ENCODE assay signal across 1 cellular context in genomic region chr19:12293771-12294307, GRCh38.
A peak's percentile ranks its signal among the peaks of the same experiment; 100 is the strongest.
TF ChIP-seq lines count a peak whose summit lies in the region.

No MANE protein-coding gene starts in this region.

TF ChIP-seq in GM12878, 131 proteins besides CTCF, POLR2A, EP300 and RAD21 (continued from another document and continues in another):
- TF ChIP-seq CHD2 (IDR thresholded peaks at IDR 0.05; ENCODE audit: borderline replicate concordance, low read depth, low read length), result no peak
- TF ChIP-seq, protein P1, sequence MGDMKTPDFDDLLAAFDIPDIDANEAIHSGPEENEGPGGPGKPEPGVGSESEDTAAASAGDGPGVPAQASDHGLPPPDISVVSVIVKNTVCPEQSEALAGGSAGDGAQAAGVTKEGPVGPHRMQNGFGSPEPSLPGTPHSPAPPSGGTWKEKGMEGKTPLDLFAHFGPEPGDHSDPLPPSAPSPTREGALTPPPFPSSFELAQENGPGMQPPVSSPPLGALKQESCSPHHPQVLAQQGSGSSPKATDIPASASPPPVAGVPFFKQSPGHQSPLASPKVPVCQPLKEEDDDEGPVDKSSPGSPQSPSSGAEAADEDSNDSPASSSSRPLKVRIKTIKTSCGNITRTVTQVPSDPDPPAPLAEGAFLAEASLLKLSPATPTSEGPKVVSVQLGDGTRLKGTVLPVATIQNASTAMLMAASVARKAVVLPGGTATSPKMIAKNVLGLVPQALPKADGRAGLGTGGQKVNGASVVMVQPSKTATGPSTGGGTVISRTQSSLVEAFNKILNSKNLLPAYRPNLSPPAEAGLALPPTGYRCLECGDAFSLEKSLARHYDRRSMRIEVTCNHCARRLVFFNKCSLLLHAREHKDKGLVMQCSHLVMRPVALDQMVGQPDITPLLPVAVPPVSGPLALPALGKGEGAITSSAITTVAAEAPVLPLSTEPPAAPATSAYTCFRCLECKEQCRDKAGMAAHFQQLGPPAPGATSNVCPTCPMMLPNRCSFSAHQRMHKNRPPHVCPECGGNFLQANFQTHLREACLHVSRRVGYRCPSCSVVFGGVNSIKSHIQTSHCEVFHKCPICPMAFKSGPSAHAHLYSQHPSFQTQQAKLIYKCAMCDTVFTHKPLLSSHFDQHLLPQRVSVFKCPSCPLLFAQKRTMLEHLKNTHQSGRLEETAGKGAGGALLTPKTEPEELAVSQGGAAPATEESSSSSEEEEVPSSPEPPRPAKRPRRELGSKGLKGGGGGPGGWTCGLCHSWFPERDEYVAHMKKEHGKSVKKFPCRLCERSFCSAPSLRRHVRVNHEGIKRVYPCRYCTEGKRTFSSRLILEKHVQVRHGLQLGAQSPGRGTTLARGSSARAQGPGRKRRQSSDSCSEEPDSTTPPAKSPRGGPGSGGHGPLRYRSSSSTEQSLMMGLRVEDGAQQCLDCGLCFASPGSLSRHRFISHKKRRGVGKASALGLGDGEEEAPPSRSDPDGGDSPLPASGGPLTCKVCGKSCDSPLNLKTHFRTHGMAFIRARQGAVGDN (IDR thresholded peaks at IDR 0.05), result no peak
- no peak for TF ChIP-seq BCL11A (IDR thresholded peaks at IDR 0.05; ENCODE audit: low read depth, low read length)
- 0 out of 3 replicates have a peak, but pooled peaks of 1 of the 2 experiments have one; percentile 15 for TF ChIP-seq EGR1 (IDR thresholded peaks at IDR 0.05; ENCODE audit: borderline replicate concordance in 1 of 2, low read depth in 2 of 2, low read length in 2 of 2)
- no peak for TF ChIP-seq YBX1 (IDR thresholded peaks at IDR 0.05)
- TF ChIP-seq YY1 (IDR thresholded peaks at IDR 0.05; ENCODE audit: low read depth, low read length), result no peak
- no peak for TF ChIP-seq IRF4 (IDR thresholded peaks at IDR 0.05; ENCODE audit: low read depth, low read length)
- TF ChIP-seq, protein P2, sequence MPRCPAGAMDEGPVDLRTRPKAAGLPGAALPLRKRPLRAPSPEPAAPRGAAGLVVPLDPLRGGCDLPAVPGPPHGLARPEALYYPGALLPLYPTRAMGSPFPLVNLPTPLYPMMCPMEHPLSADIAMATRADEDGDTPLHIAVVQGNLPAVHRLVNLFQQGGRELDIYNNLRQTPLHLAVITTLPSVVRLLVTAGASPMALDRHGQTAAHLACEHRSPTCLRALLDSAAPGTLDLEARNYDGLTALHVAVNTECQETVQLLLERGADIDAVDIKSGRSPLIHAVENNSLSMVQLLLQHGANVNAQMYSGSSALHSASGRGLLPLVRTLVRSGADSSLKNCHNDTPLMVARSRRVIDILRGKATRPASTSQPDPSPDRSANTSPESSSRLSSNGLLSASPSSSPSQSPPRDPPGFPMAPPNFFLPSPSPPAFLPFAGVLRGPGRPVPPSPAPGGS (IDR thresholded peaks at IDR 0.05; ENCODE audit: borderline replicate concordance, insufficient read depth, low read depth, low read length, poor library complexity, severe bottlenecking), result no peak
- no peak for TF ChIP-seq HDAC6 (IDR thresholded peaks at IDR 0.05; ENCODE audit: unreplicated experiment)
- TF ChIP-seq ETV6 (conservative IDR thresholded peaks at IDR 0.05 in 1 of 2, IDR thresholded peaks at IDR 0.05 in 1 of 2; ENCODE audit: borderline replicate concordance in 1 of 2, low read depth in 1 of 2), result no peak
- no peak for TF ChIP-seq NR2C1 (IDR thresholded peaks at IDR 0.05)
- TF ChIP-seq SPI1 (IDR thresholded peaks at IDR 0.05; ENCODE audit: borderline replicate concordance, insufficient read depth, low read depth, low read length), result no peak; the same call in 1 of the 2 replicates
- no peak for TF ChIP-seq MEF2A (IDR thresholded peaks at IDR 0.05; ENCODE audit: insufficient read depth, low read depth, low read length)
- peak; percentile 60 for TF ChIP-seq RUNX3 (IDR thresholded peaks at IDR 0.05; ENCODE audit: low read length)
- TF ChIP-seq SUPT20H (IDR thresholded peaks at IDR 0.05; ENCODE audit: borderline replicate concordance, control insufficient read depth, low read depth, low read length), result no peak
- no peak for TF ChIP-seq SIX5 (IDR thresholded peaks at IDR 0.05; ENCODE audit: low read depth, low read length, severe bottlenecking)
- no peak for TF ChIP-seq FOS (IDR thresholded peaks at IDR 0.05; ENCODE audit: borderline replicate concordance, extremely low read depth, insufficient read length)
- peak; percentile 23 for TF ChIP-seq SP1 (IDR thresholded peaks at IDR 0.05; ENCODE audit: low read depth, low read length)
- TF ChIP-seq ZBED1 (IDR thresholded peaks at IDR 0.05; ENCODE audit: borderline replicate concordance), result no peak
- TF ChIP-seq IKZF1 (conservative IDR thresholded peaks at IDR 0.05), result peak; percentile 44; the same call in 1 of the 2 replicates
- TF ChIP-seq CBFB (IDR thresholded peaks at IDR 0.05; ENCODE audit: low read depth), result no peak; the same call in 1 of the 2 replicates
- TF ChIP-seq, protein P3, sequence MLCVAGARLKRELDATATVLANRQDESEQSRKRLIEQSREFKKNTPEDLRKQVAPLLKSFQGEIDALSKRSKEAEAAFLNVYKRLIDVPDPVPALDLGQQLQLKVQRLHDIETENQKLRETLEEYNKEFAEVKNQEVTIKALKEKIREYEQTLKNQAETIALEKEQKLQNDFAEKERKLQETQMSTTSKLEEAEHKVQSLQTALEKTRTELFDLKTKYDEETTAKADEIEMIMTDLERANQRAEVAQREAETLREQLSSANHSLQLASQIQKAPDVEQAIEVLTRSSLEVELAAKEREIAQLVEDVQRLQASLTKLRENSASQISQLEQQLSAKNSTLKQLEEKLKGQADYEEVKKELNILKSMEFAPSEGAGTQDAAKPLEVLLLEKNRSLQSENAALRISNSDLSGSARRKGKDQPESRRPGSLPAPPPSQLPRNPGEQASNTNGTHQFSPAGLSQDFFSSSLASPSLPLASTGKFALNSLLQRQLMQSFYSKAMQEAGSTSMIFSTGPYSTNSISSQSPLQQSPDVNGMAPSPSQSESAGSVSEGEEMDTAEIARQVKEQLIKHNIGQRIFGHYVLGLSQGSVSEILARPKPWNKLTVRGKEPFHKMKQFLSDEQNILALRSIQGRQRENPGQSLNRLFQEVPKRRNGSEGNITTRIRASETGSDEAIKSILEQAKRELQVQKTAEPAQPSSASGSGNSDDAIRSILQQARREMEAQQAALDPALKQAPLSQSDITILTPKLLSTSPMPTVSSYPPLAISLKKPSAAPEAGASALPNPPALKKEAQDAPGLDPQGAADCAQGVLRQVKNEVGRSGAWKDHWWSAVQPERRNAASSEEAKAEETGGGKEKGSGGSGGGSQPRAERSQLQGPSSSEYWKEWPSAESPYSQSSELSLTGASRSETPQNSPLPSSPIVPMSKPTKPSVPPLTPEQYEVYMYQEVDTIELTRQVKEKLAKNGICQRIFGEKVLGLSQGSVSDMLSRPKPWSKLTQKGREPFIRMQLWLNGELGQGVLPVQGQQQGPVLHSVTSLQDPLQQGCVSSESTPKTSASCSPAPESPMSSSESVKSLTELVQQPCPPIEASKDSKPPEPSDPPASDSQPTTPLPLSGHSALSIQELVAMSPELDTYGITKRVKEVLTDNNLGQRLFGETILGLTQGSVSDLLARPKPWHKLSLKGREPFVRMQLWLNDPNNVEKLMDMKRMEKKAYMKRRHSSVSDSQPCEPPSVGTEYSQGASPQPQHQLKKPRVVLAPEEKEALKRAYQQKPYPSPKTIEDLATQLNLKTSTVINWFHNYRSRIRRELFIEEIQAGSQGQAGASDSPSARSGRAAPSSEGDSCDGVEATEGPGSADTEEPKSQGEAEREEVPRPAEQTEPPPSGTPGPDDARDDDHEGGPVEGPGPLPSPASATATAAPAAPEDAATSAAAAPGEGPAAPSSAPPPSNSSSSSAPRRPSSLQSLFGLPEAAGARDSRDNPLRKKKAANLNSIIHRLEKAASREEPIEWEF (IDR thresholded peaks at IDR 0.05; ENCODE audit: insufficient replicate concordance, low read depth, low read length), result no peak
- TF ChIP-seq, protein P4, sequence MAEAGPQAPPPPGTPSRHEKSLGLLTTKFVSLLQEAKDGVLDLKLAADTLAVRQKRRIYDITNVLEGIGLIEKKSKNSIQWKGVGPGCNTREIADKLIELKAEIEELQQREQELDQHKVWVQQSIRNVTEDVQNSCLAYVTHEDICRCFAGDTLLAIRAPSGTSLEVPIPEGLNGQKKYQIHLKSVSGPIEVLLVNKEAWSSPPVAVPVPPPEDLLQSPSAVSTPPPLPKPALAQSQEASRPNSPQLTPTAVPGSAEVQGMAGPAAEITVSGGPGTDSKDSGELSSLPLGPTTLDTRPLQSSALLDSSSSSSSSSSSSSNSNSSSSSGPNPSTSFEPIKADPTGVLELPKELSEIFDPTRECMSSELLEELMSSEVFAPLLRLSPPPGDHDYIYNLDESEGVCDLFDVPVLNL (IDR thresholded peaks at IDR 0.05; ENCODE audit: low read depth, low read length), result no peak
- TF ChIP-seq CREB1 (IDR thresholded peaks at IDR 0.05; ENCODE audit: low read depth), result no peak
- peak; percentile 63; the same call in 1 of the 2 replicates for TF ChIP-seq POLR2AphosphoS5 (IDR thresholded peaks at IDR 0.05; ENCODE audit: low read length)
- TF ChIP-seq, protein P5, sequence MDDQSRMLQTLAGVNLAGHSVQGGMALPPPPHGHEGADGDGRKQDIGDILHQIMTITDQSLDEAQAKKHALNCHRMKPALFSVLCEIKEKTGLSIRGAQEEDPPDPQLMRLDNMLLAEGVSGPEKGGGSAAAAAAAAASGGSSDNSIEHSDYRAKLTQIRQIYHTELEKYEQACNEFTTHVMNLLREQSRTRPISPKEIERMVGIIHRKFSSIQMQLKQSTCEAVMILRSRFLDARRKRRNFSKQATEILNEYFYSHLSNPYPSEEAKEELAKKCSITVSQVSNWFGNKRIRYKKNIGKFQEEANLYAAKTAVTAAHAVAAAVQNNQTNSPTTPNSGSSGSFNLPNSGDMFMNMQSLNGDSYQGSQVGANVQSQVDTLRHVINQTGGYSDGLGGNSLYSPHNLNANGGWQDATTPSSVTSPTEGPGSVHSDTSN (IDR thresholded peaks at IDR 0.05; ENCODE audit: insufficient replicate concordance, low read depth, low read length), result no peak
- TF ChIP-seq SREBF2 (IDR thresholded peaks at IDR 0.05; ENCODE audit: low read length), result no peak
- TF ChIP-seq EED (IDR thresholded peaks at IDR 0.05; ENCODE audit: low read depth), result no peak
- TF ChIP-seq HDGF (IDR thresholded peaks at IDR 0.05), result no peak
- peak; percentile 43 to 82; a peak in 3 of 4 replicates for TF ChIP-seq BHLHE40 (IDR thresholded peaks at IDR 0.05; ENCODE audit: borderline replicate concordance in 1 of 2, low read depth in 2 of 2, low read length in 1 of 2)
- TF ChIP-seq NFXL1 (IDR thresholded peaks at IDR 0.05; ENCODE audit: borderline replicate concordance), result no peak
- TF ChIP-seq IKZF2 (IDR thresholded peaks at IDR 0.05), result peak in 1 of 2 experiments; percentile 43; a peak in 1 of 4 replicates
- TF ChIP-seq NRF1 (conservative IDR thresholded peaks at IDR 0.05; ENCODE audit: low read depth, low read length), result no peak
- peak; percentile 45; the same call in 1 of the 2 replicates for TF ChIP-seq ATF7 (IDR thresholded peaks at IDR 0.05; ENCODE audit: low read depth)
- no peak for TF ChIP-seq KLF5 (IDR thresholded peaks at IDR 0.05; ENCODE audit: partially characterized antibody)
- TF ChIP-seq MTA3 (IDR thresholded peaks at IDR 0.05; ENCODE audit: borderline replicate concordance, low read length), result no peak
- no peak for TF ChIP-seq SMC3 (IDR thresholded peaks at IDR 0.05; ENCODE audit: borderline replicate concordance, low read length)
- 0 out of 2 replicates have a peak, but pooled peaks have one; percentile 17 for TF ChIP-seq TCF12 (IDR thresholded peaks at IDR 0.05; ENCODE audit: low read depth, low read length)
- no peak for TF ChIP-seq USF2 (IDR thresholded peaks at IDR 0.05; ENCODE audit: borderline replicate concordance, low read depth, low read length)
- TF ChIP-seq ZNF207 (IDR thresholded peaks at IDR 0.05; ENCODE audit: borderline replicate concordance), result no peak
- TF ChIP-seq, protein P6, sequence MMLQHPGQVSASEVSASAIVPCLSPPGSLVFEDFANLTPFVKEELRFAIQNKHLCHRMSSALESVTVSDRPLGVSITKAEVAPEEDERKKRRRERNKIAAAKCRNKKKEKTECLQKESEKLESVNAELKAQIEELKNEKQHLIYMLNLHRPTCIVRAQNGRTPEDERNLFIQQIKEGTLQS (IDR thresholded peaks at IDR 0.05; ENCODE audit: borderline replicate concordance, extremely low read depth, low read depth, low read length), result no peak
- no peak for TF ChIP-seq CBX3 (IDR thresholded peaks at IDR 0.05; ENCODE audit: borderline replicate concordance, low read depth)
- TF ChIP-seq SMARCA5 (IDR thresholded peaks at IDR 0.05), result no peak
- TF ChIP-seq, protein P7, sequence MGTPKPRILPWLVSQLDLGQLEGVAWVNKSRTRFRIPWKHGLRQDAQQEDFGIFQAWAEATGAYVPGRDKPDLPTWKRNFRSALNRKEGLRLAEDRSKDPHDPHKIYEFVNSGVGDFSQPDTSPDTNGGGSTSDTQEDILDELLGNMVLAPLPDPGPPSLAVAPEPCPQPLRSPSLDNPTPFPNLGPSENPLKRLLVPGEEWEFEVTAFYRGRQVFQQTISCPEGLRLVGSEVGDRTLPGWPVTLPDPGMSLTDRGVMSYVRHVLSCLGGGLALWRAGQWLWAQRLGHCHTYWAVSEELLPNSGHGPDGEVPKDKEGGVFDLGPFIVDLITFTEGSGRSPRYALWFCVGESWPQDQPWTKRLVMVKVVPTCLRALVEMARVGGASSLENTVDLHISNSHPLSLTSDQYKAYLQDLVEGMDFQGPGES (IDR thresholded peaks at IDR 0.05), result no peak
- TF ChIP-seq POU2F2 (IDR thresholded peaks at IDR 0.05; ENCODE audit: borderline replicate concordance, low read depth, low read length), result peak; percentile 33; the same call in 1 of the 3 replicates
- TF ChIP-seq JUNB (IDR thresholded peaks at IDR 0.05), result no peak
- TF ChIP-seq, protein P8, sequence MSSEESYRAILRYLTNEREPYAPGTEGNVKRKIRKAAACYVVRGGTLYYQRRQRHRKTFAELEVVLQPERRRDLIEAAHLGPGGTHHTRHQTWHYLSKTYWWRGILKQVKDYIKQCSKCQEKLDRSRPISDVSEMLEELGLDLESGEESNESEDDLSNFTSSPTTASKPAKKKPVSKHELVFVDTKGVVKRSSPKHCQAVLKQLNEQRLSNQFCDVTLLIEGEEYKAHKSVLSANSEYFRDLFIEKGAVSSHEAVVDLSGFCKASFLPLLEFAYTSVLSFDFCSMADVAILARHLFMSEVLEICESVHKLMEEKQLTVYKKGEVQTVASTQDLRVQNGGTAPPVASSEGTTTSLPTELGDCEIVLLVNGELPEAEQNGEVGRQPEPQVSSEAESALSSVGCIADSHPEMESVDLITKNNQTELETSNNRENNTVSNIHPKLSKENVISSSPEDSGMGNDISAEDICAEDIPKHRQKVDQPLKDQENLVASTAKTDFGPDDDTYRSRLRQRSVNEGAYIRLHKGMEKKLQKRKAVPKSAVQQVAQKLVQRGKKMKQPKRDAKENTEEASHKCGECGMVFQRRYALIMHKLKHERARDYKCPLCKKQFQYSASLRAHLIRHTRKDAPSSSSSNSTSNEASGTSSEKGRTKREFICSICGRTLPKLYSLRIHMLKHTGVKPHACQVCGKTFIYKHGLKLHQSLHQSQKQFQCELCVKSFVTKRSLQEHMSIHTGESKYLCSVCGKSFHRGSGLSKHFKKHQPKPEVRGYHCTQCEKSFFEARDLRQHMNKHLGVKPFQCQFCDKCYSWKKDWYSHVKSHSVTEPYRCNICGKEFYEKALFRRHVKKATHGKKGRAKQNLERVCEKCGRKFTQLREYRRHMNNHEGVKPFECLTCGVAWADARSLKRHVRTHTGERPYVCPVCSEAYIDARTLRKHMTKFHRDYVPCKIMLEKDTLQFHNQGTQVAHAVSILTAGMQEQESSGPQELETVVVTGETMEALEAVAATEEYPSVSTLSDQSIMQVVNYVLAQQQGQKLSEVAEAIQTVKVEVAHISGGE (CRISPR knock-in tag; IDR thresholded peaks at IDR 0.05), result no peak
